In genomic region chr4:76692761-76693160, GRCh38 we compare ENCODE assay signal across 17 cellular contexts.
DNase-seq lines count a peak whose midpoint lies in the region; ATAC-seq and TF ChIP-seq lines count a peak whose summit lies in the region.
"Had no signal": no experiment of that assay in that cellular context is flagged by ENCODE, and none has a peak within 500 bp of the region (broad histone marks: within the 10 kb centered on the region; RNA-seq: fewer than 3 reads in every experiment).

No MANE protein-coding gene starts in this region.

- H3K18ac ChIP-seq in trophoblast cell (ENCODE audit: low read length), result no peak overlapping the region

- no peak overlapping the region for H2BK120ac ChIP-seq in trophoblast cell (ENCODE audit: insufficient read depth, low read length, poor library complexity)

- H3K9me3 Mint-ChIP-seq in activated CD8-positive, alpha-beta T cell treated with anti-CD3 and anti-CD28 coated beads for 36 hours, result no peaks in the 10 kb centered on the region

- DNase-seq in ascending aorta (ENCODE audit: low spot score in 2 of 2), result no peak
- DNase-seq in hepatocyte (ENCODE audit: low spot score), result no peak
- peak; percentile 38 to 92 for DNase-seq in trophoblast cell
- DNase-seq in activated CD8-positive, alpha-beta T cell treated with anti-CD3 and anti-CD28 coated beads for 36 hours, result no peak
- no peak for DNase-seq in GM19240 (ENCODE audit: insufficient read length, low spot score)
- no peak for DNase-seq in ACHN
- DNase-seq: DMS 273 treated with DMSO at 0.1 percent for 48 hours; GF-D8; MV-4-11; NCI-H187 treated with DMSO at 0.1 percent for 48 hours; NCI-H345; NK-92 treated with Interleukin-12 subunit alpha and Interleukin-12 subunit beta, amount 100 ng/mL, for 24 hours; RPMI8226; SIG-M5 had no signal

- no peaks in the 10 kb centered on the region for H3K36me3 Mint-ChIP-seq in activated CD8-positive, alpha-beta T cell treated with anti-CD3 and anti-CD28 coated beads for 36 hours (ENCODE audit: low read depth)

- H3K79me2 ChIP-seq in hepatocyte (peaks cover 80% of the 10 kb centered on the region), trophoblast cell (ENCODE audit: control insufficient read depth, insufficient read depth, low read length, poor library complexity) (peaks cover 10% of the 10 kb centered on the region)

- no peak overlapping the region for H3K14ac ChIP-seq in trophoblast cell (ENCODE audit: low read length)

- no peaks in the 10 kb centered on the region for H3K9me3 ChIP-seq in BLaER1
- H3K9me3 ChIP-seq in ascending aorta, result no peaks in the 10 kb centered on the region
- no peaks in the 10 kb centered on the region for H3K9me3 ChIP-seq in hepatocyte (ENCODE audit: low read depth)
- H3K9me3 ChIP-seq in trophoblast cell (ENCODE audit: insufficient read depth, low read depth, low read length), result no peaks in the 10 kb centered on the region

- TF ChIP-seq CTCF in ascending aorta (IDR thresholded peaks at IDR 0.05) (no peak), hepatocyte (IDR thresholded peaks at IDR 0.05; ENCODE audit: poor library complexity) (no peak)
- TF ChIP-seq CTCF in activated CD8-positive, alpha-beta T cell treated with anti-CD3 and anti-CD28 coated beads for 36 hours (IDR thresholded peaks at IDR 0.05), result no peak

- no peak for ATAC-seq in activated CD8-positive, alpha-beta T cell treated with anti-CD3 and anti-CD28 coated beads for 36 hours
- no peak for ATAC-seq in HG02852 (IDR thresholded peaks at IDR 0.05; ENCODE audit: unreplicated experiment)

- no peak overlapping the region for H4K91ac ChIP-seq in trophoblast cell (ENCODE audit: low read depth, low read length)

- H3K79me1 ChIP-seq in trophoblast cell (ENCODE audit: low read length), result peaks cover 13% of the 10 kb centered on the region

- intact Hi-C loops in ascending aorta (cut with DNase I), result loop anchor here (5.0 kb wide), 2 partner anchors 60 to 80 kb away; no protein-coding TSS in a partner anchor
- intact Hi-C loops in activated CD8-positive, alpha-beta T cell treated with anti-CD3 and anti-CD28 coated beads for 36 hours (cut with micrococcal nuclease), result no loop called here

- H3K4me3 ChIP-seq in BLaER1 (no peak overlapping the region), ascending aorta (no peak overlapping the region), hepatocyte (no peak overlapping the region), trophoblast cell (ENCODE audit: low read depth, low read length) (no peak overlapping the region)

- no peak overlapping the region for H3K4ac ChIP-seq in trophoblast cell (ENCODE audit: low read depth, low read length)

- H4K12ac ChIP-seq in trophoblast cell (ENCODE audit: low read depth, low read length), result no peak overlapping the region

- H3K27ac Mint-ChIP-seq in activated CD8-positive, alpha-beta T cell treated with anti-CD3 and anti-CD28 coated beads for 36 hours, result no peak overlapping the region

- no peak overlapping the region for H2BK5ac ChIP-seq in trophoblast cell (ENCODE audit: low read depth, low read length, poor library complexity)

- H3K4me3 Mint-ChIP-seq in activated CD8-positive, alpha-beta T cell treated with anti-CD3 and anti-CD28 coated beads for 36 hours, result no peak overlapping the region

- H3K9ac ChIP-seq in BLaER1 (no peak overlapping the region), trophoblast cell (ENCODE audit: low read length) (no peak overlapping the region)

- H3K36me3 ChIP-seq in BLaER1 (peaks cover 18% of the 10 kb centered on the region; the same call in 1 of the 2 replicates), ascending aorta (no peaks in the 10 kb centered on the region), hepatocyte (replicated peaks; ENCODE audit: insufficient read depth, low read depth) (no peaks in the 10 kb centered on the region), trophoblast cell (ENCODE audit: control insufficient read depth in 1 of 2, insufficient read depth in 2 of 2, low read length in 2 of 2) (peaks cover 0 to 2% of the 10 kb centered on the region in 2 experiments)

- H2BK12ac ChIP-seq in trophoblast cell (ENCODE audit: low read length), result no peak overlapping the region

- POLR2A ChIA-PET in activated CD8-positive, alpha-beta T cell treated with anti-CD3 and anti-CD28 coated beads for 36 hours (lab: Charles Lee), result no interaction called here

- H3K27ac ChIP-seq in BLaER1 (no peak overlapping the region), ascending aorta (peak overlapping the region; percentile 89 to 98), hepatocyte (peak overlapping the region; percentile 90), trophoblast cell (ENCODE audit: low read depth, low read length) (no peak overlapping the region)
- H3K27ac ChIP-seq: C4-2B had no signal

- CTCF ChIA-PET in activated CD8-positive, alpha-beta T cell treated with anti-CD3 and anti-CD28 coated beads for 36 hours (lab: Charles Lee), result no interaction called here

- H3K4me1 Mint-ChIP-seq in activated CD8-positive, alpha-beta T cell treated with anti-CD3 and anti-CD28 coated beads for 36 hours (ENCODE audit: low read depth), result peaks cover 14% of the 10 kb centered on the region

- H2AK5ac ChIP-seq in trophoblast cell (ENCODE audit: low read length), result no peak overlapping the region

- no peak overlapping the region for H4K8ac ChIP-seq in trophoblast cell (ENCODE audit: low read depth, low read length)

- H3K4me1 ChIP-seq in BLaER1 (peaks cover 70% of the 10 kb centered on the region), ascending aorta (peaks cover 11 to 50% of the 10 kb centered on the region in 2 donors), hepatocyte (ENCODE audit: insufficient read depth) (peaks cover 38% of the 10 kb centered on the region), trophoblast cell (ENCODE audit: control insufficient read depth in 1 of 2, insufficient read depth in 2 of 2, low read length in 2 of 2) (peaks cover 16% of the 10 kb centered on the region in 2 experiments)

- WGBS in hepatocyte (ENCODE audit: low lambda C conversion rate, missing lambda C conversion rate), result 93% methylated on average over 2 of the region's 2 CpGs
- WGBS in trophoblast cell (ENCODE audit: extremely low coverage, insufficient coverage, insufficient read length), result 100% methylated on average over 1 of the region's 2 CpGs

- H3K4me2 ChIP-seq in BLaER1, result peak overlapping the region; percentile 88
- no peak overlapping the region for H3K4me2 ChIP-seq in hepatocyte
- no peak overlapping the region for H3K4me2 ChIP-seq in trophoblast cell (ENCODE audit: low read length)

- in situ Hi-C loops in ACHN (cut with HindIII; ENCODE audit: low pct_ligation_motif_present, low pct_unique_long_range_greater_than_20kb, low sequenced_read_pairs), result no loop called here

- H3K23ac ChIP-seq in trophoblast cell (ENCODE audit: low read length), result no peak overlapping the region

- H3K27me3 ChIP-seq in BLaER1, result no peaks in the 10 kb centered on the region
- no peaks in the 10 kb centered on the region for H3K27me3 ChIP-seq in ascending aorta
- no peaks in the 10 kb centered on the region for H3K27me3 ChIP-seq in hepatocyte
- no peaks in the 10 kb centered on the region for H3K27me3 ChIP-seq in trophoblast cell (ENCODE audit: insufficient read depth, low read length)

- H3K27me3 Mint-ChIP-seq in activated CD8-positive, alpha-beta T cell treated with anti-CD3 and anti-CD28 coated beads for 36 hours, result peaks cover 76% of the 10 kb centered on the region

- H3K9me2 ChIP-seq in hepatocyte (replicated peaks; ENCODE audit: insufficient read depth), result no peaks in the 10 kb centered on the region

- no peak overlapping the region for H2AFZ ChIP-seq in hepatocyte
- H2AFZ ChIP-seq in trophoblast cell (ENCODE audit: insufficient read depth, low read length, poor library complexity), result no peak overlapping the region

- H4K20me1 ChIP-seq in BLaER1, result peaks cover 36% of the 10 kb centered on the region
- H4K20me1 ChIP-seq in hepatocyte (ENCODE audit: insufficient read depth, poor library complexity, severe bottlenecking), result peaks cover 3% of the 10 kb centered on the region

Comparison
In these comparisons a context has a peak if more than half of its experiments do, and no peak if none do; other contexts are left out.
1. H3K27ac ChIP-seq: peak in ascending aorta (2 of 2) and hepatocyte (single experiment); none in BLaER1 (single experiment) and trophoblast cell (single experiment).
2. DNase-seq: peak in trophoblast cell (2 of 2); none in ascending aorta (0 of 2), hepatocyte (single experiment), activated CD8-positive, alpha-beta T cell treated with anti-CD3 and anti-CD28 coated beads for 36 hours (single experiment), GM19240 (single experiment) and ACHN (single experiment).